ENCODE assay signal across 8 cellular contexts in the genomic region with DNA sequence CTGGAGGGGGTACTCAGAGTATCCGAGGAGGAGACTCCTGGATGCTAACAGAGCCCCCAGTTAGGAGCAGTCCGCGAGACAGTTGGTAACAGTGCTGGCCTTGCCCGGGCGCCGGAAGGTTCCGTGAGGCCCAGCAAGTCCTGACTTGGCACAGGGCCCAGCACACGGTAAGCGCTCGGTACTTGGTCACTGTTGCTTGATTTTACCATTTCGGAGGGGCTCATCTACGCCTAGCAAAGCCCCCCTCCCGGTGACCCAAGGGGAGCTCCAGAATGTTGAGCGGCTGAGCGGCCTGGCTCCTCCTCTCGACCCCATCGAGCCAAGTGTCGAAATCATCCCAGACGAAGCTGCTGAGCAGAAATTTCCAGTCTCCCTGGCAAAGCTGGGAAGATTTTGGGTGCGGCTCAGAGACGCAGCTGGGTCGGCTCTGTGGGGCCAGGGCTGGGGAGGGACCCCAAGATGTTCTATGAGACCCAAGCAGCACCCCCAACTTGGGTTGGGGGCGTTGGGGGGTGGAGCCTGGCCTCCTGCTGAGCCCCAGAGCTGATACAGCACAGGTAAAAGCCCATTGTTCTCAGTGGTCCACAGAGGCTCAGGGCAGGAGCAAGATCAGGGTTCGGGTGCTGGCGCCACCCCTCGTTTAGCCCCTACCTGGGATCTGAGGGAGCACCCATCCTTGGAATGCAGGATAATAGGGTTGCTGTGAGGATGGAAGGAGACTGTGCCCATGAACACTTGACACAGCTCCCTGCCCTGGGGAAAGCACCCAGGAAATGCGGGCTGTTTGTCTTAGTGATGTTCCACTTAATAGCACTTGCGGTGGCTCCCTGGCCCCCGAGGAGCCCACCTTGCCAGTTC.
A peak's percentile ranks its signal among the peaks of the same experiment; 100 is the strongest.
DNase-seq lines count a peak whose midpoint lies in the region; ATAC-seq and TF ChIP-seq lines count a peak whose summit lies in the region.

No MANE protein-coding gene starts in this region.

- H3K9me3 Mint-ChIP-seq in CD4-positive, alpha-beta T cell: no peaks in the 10 kb centered on the region
- H3K9me3 Mint-ChIP-seq in activated T-cell treated with anti-CD3 and anti-CD28 coated beads, Interleukin-2, amount 50 U/mL, for 4 hours: no peaks in the 10 kb centered on the region
- no peaks in the 10 kb centered on the region for H3K9me3 Mint-ChIP-seq in naive B cell

- no peaks in the 10 kb centered on the region for H3K4me1 ChIP-seq in aorta (ENCODE audit: control insufficient read depth in 1 of 2, insufficient read depth in 2 of 2, low read length in 2 of 2)

- peak overlapping the region; percentile 84 for H3K27ac Mint-ChIP-seq in CD4-positive, alpha-beta T cell
- peak overlapping the region in 5 of 6 donors; percentile 24 to 79 (median 64) for H3K27ac Mint-ChIP-seq in naive B cell

- intact Hi-C loops in CD4-positive, alpha-beta T cell (cut with DNase I, micrococcal nuclease): loop anchor here (5.0 to 10.0 kb wide), 2 partner anchors 49 to 156 kb away; no protein-coding TSS in a partner anchor
- intact Hi-C loops in aorta (cut with DNase I): loop anchor here (1.0 to 5.0 kb wide), 5 partner anchors 70 to 345 kb away; no protein-coding TSS in a partner anchor

- no peak for ATAC-seq in CD4-positive, alpha-beta T cell (ENCODE audit: poor library complexity)
- ATAC-seq in activated T-cell treated with anti-CD3 and anti-CD28 coated beads, Interleukin-2, amount 50 U/mL, for 4 hours: no peak
- ATAC-seq in naive B cell (ENCODE audit: low read depth in 2 of 2) (peak; percentile 16 to 17), aorta (ENCODE audit: low FRiP score) (peak; percentile 73), HG02763 (IDR thresholded peaks at IDR 0.05; ENCODE audit: unreplicated experiment) (no peak)
- ATAC-seq in activated CD4-positive, CD25-positive, alpha-beta regulatory T cell treated with anti-CD3 and anti-CD28 coated beads, Interleukin-2, amount 50 U/mL, for 24 hours: no peak

- peaks cover 36% of the 10 kb centered on the region for H3K4me1 Mint-ChIP-seq in CD4-positive, alpha-beta T cell (ENCODE audit: low read depth)
- peaks cover 41% of the 10 kb centered on the region for H3K4me1 Mint-ChIP-seq in activated T-cell treated with anti-CD3 and anti-CD28 coated beads, Interleukin-2, amount 50 U/mL, for 4 hours (ENCODE audit: low read depth)
- H3K4me1 Mint-ChIP-seq in naive B cell: peaks cover 13 to 24% (median 22%) of the 10 kb centered on the region in 3 donors

- 3% methylated on average over 29 of the region's 29 CpGs for WGBS in aorta, 2 donors

- no peak overlapping the region for H3K4me3 ChIP-seq in fibroblast of mammary gland (ENCODE audit: control insufficient read depth, low read depth, low read length)
- peak overlapping the region in 1 of 2 donors; percentile 15 for H3K4me3 ChIP-seq in aorta (ENCODE audit: low read length in 2 of 2)

- no peaks in the 10 kb centered on the region for H3K27me3 ChIP-seq in CD4-positive, alpha-beta T cell (ENCODE audit: control insufficient read depth, insufficient read depth, low read length)
- no peaks in the 10 kb centered on the region for H3K27me3 ChIP-seq in aorta (ENCODE audit: control insufficient read depth in 1 of 2, insufficient read depth in 2 of 2, low read length in 1 of 2)

- H3K36me3 Mint-ChIP-seq in CD4-positive, alpha-beta T cell (ENCODE audit: low read depth): no peaks in the 10 kb centered on the region
- no peaks in the 10 kb centered on the region for H3K36me3 Mint-ChIP-seq in activated T-cell treated with anti-CD3 and anti-CD28 coated beads, Interleukin-2, amount 50 U/mL, for 4 hours (ENCODE audit: insufficient read depth)
- peaks cover 0 to 6% of the 10 kb centered on the region in 2 donors for H3K36me3 Mint-ChIP-seq in naive B cell

- POLR2A ChIA-PET in CD4-positive, alpha-beta T cell (lab: Charles Lee): interaction anchor here (0.9 to 2.8 kb wide), 6 partner anchors 9 to 306 kb away, joined by 3 to 21 read pairs (median 4); partner anchors contain the start of gene IER5L

- peak overlapping the region; percentile 34 for H3K27ac ChIP-seq in CD4-positive, alpha-beta T cell (ENCODE audit: low read depth, low read length)
- H3K27ac ChIP-seq in aorta (ENCODE audit: low read depth in 1 of 2, low read length in 2 of 2): peak overlapping the region; percentile 99

- no peaks in the 10 kb centered on the region for H3K27me3 Mint-ChIP-seq in CD4-positive, alpha-beta T cell
- no peaks in the 10 kb centered on the region for H3K27me3 Mint-ChIP-seq in activated T-cell treated with anti-CD3 and anti-CD28 coated beads, Interleukin-2, amount 50 U/mL, for 4 hours (ENCODE audit: low read depth)
- peaks cover 30 to 40% (median 34%) of the 10 kb centered on the region in 3 donors for H3K27me3 Mint-ChIP-seq in naive B cell

- no peaks in the 10 kb centered on the region for H3K36me3 ChIP-seq in aorta (ENCODE audit: control insufficient read depth in 1 of 2, insufficient read depth in 2 of 2, low read length in 1 of 2)

- peak in 1 of 10 experiments; percentile 16 for DNase-seq in CD4-positive, alpha-beta T cell
- peak; percentile 88 for DNase-seq in M059J (ENCODE audit: low read depth)
- DNase-seq in activated T-cell treated with anti-CD3 and anti-CD28 coated beads, Interleukin-2, amount 50 U/mL, for 4 hours: no peak
- DNase-seq in fibroblast of mammary gland (ENCODE audit: low read depth): peak; percentile 94
- DNase-seq in naive B cell: peak; percentile 32
- peak; percentile 93 to 96 for DNase-seq in aorta

- no peak for TF ChIP-seq CTCF in CD4-positive, alpha-beta T cell (IDR thresholded peaks at IDR 0.05)
- TF ChIP-seq CTCF in fibroblast of mammary gland (conservative IDR thresholded peaks at IDR 0.05; ENCODE audit: control insufficient read depth, insufficient read depth, low read depth, low read length): no peak

- no peaks in the 10 kb centered on the region for H3K9me3 ChIP-seq in CD4-positive, alpha-beta T cell (ENCODE audit: control insufficient read depth, low read length)
- no peaks in the 10 kb centered on the region for H3K9me3 ChIP-seq in aorta (ENCODE audit: control insufficient read depth, low read length)

- H3K4me3 Mint-ChIP-seq in CD4-positive, alpha-beta T cell: peak overlapping the region; percentile 78
- peak overlapping the region; percentile 69 for H3K4me3 Mint-ChIP-seq in activated T-cell treated with anti-CD3 and anti-CD28 coated beads, Interleukin-2, amount 50 U/mL, for 4 hours
- H3K4me3 Mint-ChIP-seq in naive B cell: peak overlapping the region in 7 of 8 donors; percentile 51 to 73 (median 69)

- CTCF ChIA-PET in CD4-positive, alpha-beta T cell (lab: Charles Lee): interaction anchor here (1.0 kb wide), 1 partner anchor 23 kb away, joined by 3 read pairs; no protein-coding TSS in a partner anchor

Comparison
In these comparisons a context has a peak if more than half of its experiments do, and no peak if none do; other contexts are left out.
1. ATAC-seq: peak in naive B cell (2 of 2) and aorta (single experiment); none in CD4-positive, alpha-beta T cell (single experiment), activated T-cell treated with anti-CD3 and anti-CD28 coated beads, Interleukin-2, amount 50 U/mL, for 4 hours (0 of 2), activated CD4-positive, CD25-positive, alpha-beta regulatory T cell treated with anti-CD3 and anti-CD28 coated beads, Interleukin-2, amount 50 U/mL, for 24 hours (0 of 2) and HG02763 (single experiment).
2. Peak in every context shown above with its lines, with median percentiles within 50 percentile points of each other: H3K4me3 Mint-ChIP-seq.